In genomic region chr5:41368158-41368557, GRCh38 we compare ENCODE assay signal across 15 cellular contexts.
"Had no signal": no experiment of that assay in that cellular context is flagged by ENCODE, and none has a peak within 500 bp of the region (broad histone marks: within the 10 kb centered on the region; RNA-seq: fewer than 3 reads in every experiment).

No MANE protein-coding gene starts in this region.

- H3K4me3 ChIP-seq: body of pancreas, heart left ventricle, neural progenitor cell, pancreas, skin epidermis, stomach, thoracic aorta had no signal

- ATAC-seq: body of pancreas, heart left ventricle, pancreas, T-helper 17 cell, WTC11 had no signal

- H3K27ac Mint-ChIP-seq: activated naive CD4-positive, alpha-beta T cell treated with anti-CD3 and anti-CD28 coated beads for 36 hours; neural progenitor cell; T-helper 17 cell; WTC11 had no signal

- H2AFZ ChIP-seq: neural progenitor cell had no signal

- H3K9me3 Mint-ChIP-seq: activated naive CD4-positive, alpha-beta T cell treated with anti-CD3 and anti-CD28 coated beads for 36 hours; WTC11 had no signal

- H3K4me3 Mint-ChIP-seq: activated naive CD4-positive, alpha-beta T cell treated with anti-CD3 and anti-CD28 coated beads for 36 hours; neural progenitor cell; T-helper 17 cell; WTC11 had no signal

- H3K4me1 Mint-ChIP-seq: T-helper 17 cell, WTC11 had no signal

- H3K4me1 ChIP-seq: body of pancreas, neural progenitor cell, pancreas, stomach had no signal

- DNase-seq: activated CD4-positive, alpha-beta T cell treated with anti-CD3 and anti-CD28 coated beads for 48 hours; activated CD8-positive, alpha-beta memory T cell treated with anti-CD3 and anti-CD28 coated beads for 24 hours; activated naive CD4-positive, alpha-beta T cell treated with anti-CD3 and anti-CD28 coated beads for 36 hours; body of pancreas; cerebellar nuclear complex; heart left ventricle; pancreas; stomach; T-helper 17 cell had no signal

- H3K4me2 ChIP-seq: neural progenitor cell had no signal

- H3K36me3 Mint-ChIP-seq: neural progenitor cell, WTC11 had no signal

- H3K9me3 ChIP-seq: body of pancreas, heart left ventricle, pancreas, stomach, thoracic aorta had no signal

- H3K36me3 ChIP-seq: heart left ventricle, neural progenitor cell, pancreas, stomach, thoracic aorta had no signal

- H3K27me3 ChIP-seq: body of pancreas, heart left ventricle, neural progenitor cell, pancreas, stomach had no signal

- H3K27me3 Mint-ChIP-seq: T-helper 17 cell had no signal

- H3K9ac ChIP-seq: neural progenitor cell had no signal

- FAIRE-seq: frontal cortex, keratinocyte, pancreas had no signal

- H3K27ac ChIP-seq: body of pancreas, neural progenitor cell, pancreas, skin epidermis, stomach, thoracic aorta had no signal
